18 cellular contexts compared by ENCODE assay signal in the genomic region with DNA sequence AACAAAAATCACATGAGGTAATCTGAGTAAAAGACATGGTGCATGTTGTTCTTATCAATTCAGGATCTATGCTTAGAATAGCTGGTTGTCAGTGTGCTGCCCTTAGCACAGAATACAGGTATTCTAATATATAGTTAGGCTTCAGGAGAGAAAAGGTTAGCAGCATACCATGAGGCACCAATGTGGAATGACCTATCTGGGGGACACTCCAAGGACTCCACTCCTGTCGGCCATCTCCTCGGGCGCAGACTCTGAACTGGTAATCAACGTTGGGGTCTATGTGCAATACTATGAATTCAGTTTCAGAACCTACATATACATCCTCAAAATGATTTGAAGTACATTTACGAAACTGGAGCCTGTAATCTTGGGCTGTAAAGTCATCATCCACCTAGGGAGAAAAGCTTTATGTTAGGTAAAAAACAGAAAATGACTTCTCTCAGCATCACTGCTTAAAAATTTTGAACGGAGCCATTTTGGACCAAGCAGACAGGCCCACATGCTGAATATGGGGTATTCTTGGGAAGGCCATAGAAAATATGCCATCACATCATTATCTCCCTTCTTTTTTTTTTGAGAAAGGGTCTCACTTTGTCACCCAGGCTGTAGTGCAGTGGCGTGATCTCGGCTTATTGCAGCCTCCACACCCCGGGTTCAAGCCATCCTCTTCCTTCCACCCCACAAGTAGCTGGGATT. TPM values are rescaled to one million over a fixed set of nuclear protein-coding genes. Genes with fewer than 3 reads are reported as not detected.
DNase-seq lines count a peak whose midpoint lies in the region; ATAC-seq and TF ChIP-seq lines count a peak whose summit lies in the region.
"Had no signal": no experiment of that assay in that cellular context is flagged by ENCODE, and none has a peak within 500 bp of the region (broad histone marks: within the 10 kb centered on the region; RNA-seq: fewer than 3 reads in every experiment).

No MANE protein-coding gene starts in this region.

- H3K9me3 Mint-ChIP-seq in activated T-cell treated with anti-CD3 and anti-CD28 coated beads, Interleukin-2, amount 50 U/mL, for 72 hours = no peaks in the 10 kb centered on the region
- H3K9me3 Mint-ChIP-seq in activated T-cell treated with anti-CD3 and anti-CD28 coated beads, Interleukin-2, amount 50 U/mL, for 4 hours = no peaks in the 10 kb centered on the region
- H3K9me3 Mint-ChIP-seq in H9 = no peaks in the 10 kb centered on the region
- H3K9me3 Mint-ChIP-seq in activated T-helper 17 cell treated with anti-CD3 and anti-CD28 coated beads, Interleukin-2, amount 50 U/mL, for 72 hours = no peaks in the 10 kb centered on the region
- no peaks in the 10 kb centered on the region for H3K9me3 Mint-ChIP-seq in nephron progenitor cell
- H3K9me3 Mint-ChIP-seq: dendritic cell treated with granulocyte-macrophage colony-stimulating factor and Interleukin-4, amounts not matched to agents 40 ng/mL and 50 ng/mL, for 4 days; T-helper 2 cell treated with Interferon-gamma antibody and Interleukin-4, amounts not matched to agents 5 μg/mL and 100 μg/mL, for 36 hours had no signal

- no peak overlapping the region for H2AFZ ChIP-seq in H9 (ENCODE audit: low read length)

- no peaks in the 10 kb centered on the region for H3K79me2 ChIP-seq in H9 (ENCODE audit: insufficient read depth, low read length)

- H3K56ac ChIP-seq in H9 (ENCODE audit: insufficient read length, low read depth, low read length) = no peak overlapping the region

- no peaks in the 10 kb centered on the region for H3K23me2 ChIP-seq in H9 (ENCODE audit: insufficient read length, low read depth, low read length, poor library complexity, severe bottlenecking)

- H2BK120ac ChIP-seq in H9 (ENCODE audit: low read depth, low read length, poor library complexity, severe bottlenecking) = no peak overlapping the region

- no peak overlapping the region for H4K8ac ChIP-seq in H9 (replicated peaks; ENCODE audit: insufficient read length, low read depth, low read length)

- H3K4me1 ChIP-seq in H9 (ENCODE audit: insufficient read depth, low read length) = no peaks in the 10 kb centered on the region

- H2AK5ac ChIP-seq in H9 (ENCODE audit: insufficient read length, low read length) = no peak overlapping the region

- H4K91ac ChIP-seq in H9 (ENCODE audit: insufficient read length, low read depth, low read length) = no peak overlapping the region

- H3K9ac ChIP-seq in H9 (ENCODE audit: extremely low read depth, insufficient read length, low read length) = no peak overlapping the region

- no peaks in the 10 kb centered on the region for H3K79me1 ChIP-seq in H9 (ENCODE audit: insufficient read depth, low read depth, low read length, poor library complexity, severe bottlenecking)

- H3K4me2 ChIP-seq in H9 (ENCODE audit: insufficient read depth, insufficient read length, low read length) = no peak overlapping the region

- no peak overlapping the region for H2BK5ac ChIP-seq in H9 (ENCODE audit: insufficient read length, low read length)

- no peaks in the 10 kb centered on the region for H3K9me3 ChIP-seq in H9 (ENCODE audit: control insufficient read depth, low read depth, low read length)

- no peak overlapping the region for H3T11ph ChIP-seq in H9 (ENCODE audit: low read length)

- no peak for ATAC-seq in activated T-cell treated with anti-CD3 and anti-CD28 coated beads, Interleukin-2, amount 50 U/mL, for 72 hours (replicated peaks in 1 of 2)
- no peak for ATAC-seq in activated T-cell treated with anti-CD3 and anti-CD28 coated beads, Interleukin-2, amount 50 U/mL, for 4 hours
- ATAC-seq in activated T-helper 17 cell treated with anti-CD3 and anti-CD28 coated beads, Interleukin-2, amount 50 U/mL, for 72 hours (replicated peaks) = no peak
- ATAC-seq in GM19463 (IDR thresholded peaks at IDR 0.05; ENCODE audit: unreplicated experiment) = no peak

- H2BK12ac ChIP-seq in H9 (ENCODE audit: insufficient read length, low read depth, low read length) = no peak overlapping the region

- H2BK15ac ChIP-seq in H9 (ENCODE audit: low read depth, low read length) = no peak overlapping the region

- H3K14ac ChIP-seq in H9 (ENCODE audit: insufficient read depth, low read length) = no peak overlapping the region

- peaks cover 57% of the 10 kb centered on the region for H3K4me1 Mint-ChIP-seq in activated T-cell treated with anti-CD3 and anti-CD28 coated beads, Interleukin-2, amount 50 U/mL, for 72 hours (ENCODE audit: low read depth)
- H3K4me1 Mint-ChIP-seq in activated T-cell treated with anti-CD3 and anti-CD28 coated beads, Interleukin-2, amount 50 U/mL, for 4 hours (ENCODE audit: low read depth) = peaks cover 27% of the 10 kb centered on the region
- H3K4me1 Mint-ChIP-seq in H9 = no peaks in the 10 kb centered on the region
- H3K4me1 Mint-ChIP-seq in activated T-helper 17 cell treated with anti-CD3 and anti-CD28 coated beads, Interleukin-2, amount 50 U/mL, for 72 hours = peaks cover 25% of the 10 kb centered on the region
- H3K4me1 Mint-ChIP-seq in nephron progenitor cell = no peaks in the 10 kb centered on the region

- no CpG with 5 or more reads among the region's 9 CpGs for WGBS in H9 (ENCODE audit: extremely low coverage, insufficient read length, low lambda C conversion rate)

- no peak overlapping the region for H3K4me3 Mint-ChIP-seq in activated T-cell treated with anti-CD3 and anti-CD28 coated beads, Interleukin-2, amount 50 U/mL, for 72 hours
- no peak overlapping the region for H3K4me3 Mint-ChIP-seq in activated T-cell treated with anti-CD3 and anti-CD28 coated beads, Interleukin-2, amount 50 U/mL, for 4 hours
- H3K4me3 Mint-ChIP-seq in H9 (no peak overlapping the region), nephron progenitor cell (no peak overlapping the region)
- H3K4me3 Mint-ChIP-seq in activated T-helper 17 cell treated with anti-CD3 and anti-CD28 coated beads, Interleukin-2, amount 50 U/mL, for 72 hours = no peak overlapping the region
- H3K4me3 Mint-ChIP-seq: dendritic cell treated with granulocyte-macrophage colony-stimulating factor and Interleukin-4, amounts not matched to agents 40 ng/mL and 50 ng/mL, for 4 days; T-helper 2 cell treated with Interferon-gamma antibody and Interleukin-4, amounts not matched to agents 5 μg/mL and 100 μg/mL, for 36 hours had no signal

- TF ChIP-seq CTCF in H9 (conservative IDR thresholded peaks at IDR 0.05) (no peak), nephron progenitor cell (IDR thresholded peaks at IDR 0.05) (no peak)

- no peak overlapping the region for H3K23ac ChIP-seq in H9 (ENCODE audit: insufficient read length, low read depth, low read length)

- H3K36me3 Mint-ChIP-seq in activated T-cell treated with anti-CD3 and anti-CD28 coated beads, Interleukin-2, amount 50 U/mL, for 72 hours (ENCODE audit: insufficient read depth in 2 of 2) = peaks cover 11 to 34% of the 10 kb centered on the region in 2 donors
- H3K36me3 Mint-ChIP-seq in activated T-cell treated with anti-CD3 and anti-CD28 coated beads, Interleukin-2, amount 50 U/mL, for 4 hours (ENCODE audit: insufficient read depth) = peaks cover 47% of the 10 kb centered on the region
- H3K36me3 Mint-ChIP-seq in H9 (ENCODE audit: insufficient read depth in 1 of 3, low read depth in 3 of 3) (peaks cover 33 to 85% (median 72%) of the 10 kb centered on the region in 3 experiments; a peak in 6 of 7 replicates), nephron progenitor cell (ENCODE audit: low read depth) (peaks cover 80% of the 10 kb centered on the region)
- H3K36me3 Mint-ChIP-seq in activated T-helper 17 cell treated with anti-CD3 and anti-CD28 coated beads, Interleukin-2, amount 50 U/mL, for 72 hours (ENCODE audit: low read depth) = peaks cover 100% of the 10 kb centered on the region

- no peaks in the 10 kb centered on the region for H3K27me3 Mint-ChIP-seq in activated T-cell treated with anti-CD3 and anti-CD28 coated beads, Interleukin-2, amount 50 U/mL, for 72 hours (ENCODE audit: low read depth)
- H3K27me3 Mint-ChIP-seq in activated T-cell treated with anti-CD3 and anti-CD28 coated beads, Interleukin-2, amount 50 U/mL, for 4 hours (ENCODE audit: low read depth) = no peaks in the 10 kb centered on the region
- H3K27me3 Mint-ChIP-seq in H9 (ENCODE audit: low read depth) (no peaks in the 10 kb centered on the region), nephron progenitor cell (ENCODE audit: low read depth, poor library complexity) (no peaks in the 10 kb centered on the region)
- no peaks in the 10 kb centered on the region for H3K27me3 Mint-ChIP-seq in activated T-helper 17 cell treated with anti-CD3 and anti-CD28 coated beads, Interleukin-2, amount 50 U/mL, for 72 hours
- H3K27me3 Mint-ChIP-seq: dendritic cell treated with granulocyte-macrophage colony-stimulating factor and Interleukin-4, amounts not matched to agents 40 ng/mL and 50 ng/mL, for 4 days had no signal

- H4K5ac ChIP-seq in H9 (ENCODE audit: insufficient read length, low read depth, low read length) = no peak overlapping the region

- no peaks in the 10 kb centered on the region for H3K27me3 ChIP-seq in H9 (ENCODE audit: insufficient read depth, low read length)

- no peak overlapping the region for H3K27ac ChIP-seq in H9 (ENCODE audit: insufficient read length, low read depth, low read length)

- H2BK20ac ChIP-seq in H9 (ENCODE audit: low read depth, low read length, poor library complexity, severe bottlenecking) = no peak overlapping the region

- H3K27ac Mint-ChIP-seq in activated T-cell treated with anti-CD3 and anti-CD28 coated beads, Interleukin-2, amount 50 U/mL, for 72 hours = peak overlapping the region; percentile 85
- H3K27ac Mint-ChIP-seq in H9 = peak overlapping the region in 2 of 3 experiments; percentile 44 to 69; a peak in 2 of 7 replicates
- peak overlapping the region; percentile 31 for H3K27ac Mint-ChIP-seq in activated T-helper 17 cell treated with anti-CD3 and anti-CD28 coated beads, Interleukin-2, amount 50 U/mL, for 72 hours
- peak overlapping the region; percentile 77 for H3K27ac Mint-ChIP-seq in nephron progenitor cell
- H3K27ac Mint-ChIP-seq: dendritic cell treated with granulocyte-macrophage colony-stimulating factor and Interleukin-4, amounts not matched to agents 40 ng/mL and 50 ng/mL, for 4 days; T-helper 2 cell treated with Interferon-gamma antibody and Interleukin-4, amounts not matched to agents 5 μg/mL and 100 μg/mL, for 36 hours had no signal

- no peak overlapping the region for H3K4ac ChIP-seq in H9 (ENCODE audit: low read depth, low read length)

- no peak overlapping the region for H3K18ac ChIP-seq in H9 (ENCODE audit: insufficient read length, low read depth, low read length)

- H4K20me1 ChIP-seq in H9 (ENCODE audit: control insufficient read depth, insufficient read depth, insufficient read length) = no peaks in the 10 kb centered on the region

- no peak for DNase-seq in activated T-cell treated with anti-CD3 and anti-CD28 coated beads, Interleukin-2, amount 50 U/mL, for 72 hours
- DNase-seq in activated T-cell treated with anti-CD3 and anti-CD28 coated beads, Interleukin-2, amount 50 U/mL, for 4 hours = no peak
- DNase-seq in H9 (no peak), nephron progenitor cell (no peak), SW 1271 (lab: John Stamatoyannopoulos, UW) (no peak), UCSD-AML1 (lab: John Stamatoyannopoulos, UW; ENCODE audit: unreplicated experiment) (no peak)
- DNase-seq: C1 segment of cervical spinal cord; DMS153; foreskin melanocyte; GF-D8; mesenchymal stem cell; NCI-H774; OCI-M1; stimulated activated CD4-positive, alpha-beta T cell treated with anti-CD3 and anti-CD28 coated beads, Interleukin-4, amount 100 ng/mL, for 4 hours had no signal

RNA-seq across cellular contexts. Expression of a gene that starts 31.1 kb away (rescaled TPM):
- 10 to 100 TPM; 51.7 to 60.7 TPM for total RNA-seq in activated T-cell treated with anti-CD3 and anti-CD28 coated beads, Interleukin-2, amount 50 U/mL, for 72 hours
- total RNA-seq in activated T-cell treated with anti-CD3 and anti-CD28 coated beads, Interleukin-2, amount 50 U/mL, for 4 hours = 10 to 100 TPM; 45.2 to 46.9 (median 45.6) TPM
- total RNA-seq in H9 (2021) = 18.1 TPM in 2 replicates
- total RNA-seq in activated T-helper 17 cell treated with anti-CD3 and anti-CD28 coated beads, Interleukin-2, amount 50 U/mL, for 72 hours = 10 to 100 TPM; 42.9 to 55.4 TPM

RNA-seq across cellular contexts. Expression of a gene that starts 38.3 kb away (rescaled TPM):
- total RNA-seq in activated T-cell treated with anti-CD3 and anti-CD28 coated beads, Interleukin-2, amount 50 U/mL, for 72 hours = 10 to 100 TPM; 34.4 to 35.7 TPM
- total RNA-seq in activated T-cell treated with anti-CD3 and anti-CD28 coated beads, Interleukin-2, amount 50 U/mL, for 4 hours = 10 to 100 TPM; 20.1 to 23.3 (median 20.6) TPM
- 24.6 and 27.0 TPM in 2 replicates for total RNA-seq in H9 (2021)
- total RNA-seq in activated T-helper 17 cell treated with anti-CD3 and anti-CD28 coated beads, Interleukin-2, amount 50 U/mL, for 72 hours = 10 to 100 TPM; 35.8 to 38.6 TPM

Comparison
In these comparisons a context has a peak if more than half of its experiments do, and no peak if none do; other contexts are left out.
1. H3K27ac Mint-ChIP-seq: peak in every context shown above with its lines; median percentile 85 in activated T-cell treated with anti-CD3 and anti-CD28 coated beads, Interleukin-2, amount 50 U/mL, for 72 hours; 77 in nephron progenitor cell; 56 in H9; 31 in activated T-helper 17 cell treated with anti-CD3 and anti-CD28 coated beads, Interleukin-2, amount 50 U/mL, for 72 hours.